Comparison of ENCODE assay signal across 8 cellular contexts in genomic region chr13:51451467-51452390, GRCh38.
DNase-seq lines count a peak whose midpoint lies in the region; ATAC-seq lines count a peak whose summit lies in the region.

No MANE protein-coding gene starts in this region.

- peaks cover 19% of the 10 kb centered on the region for H3K36me3 Mint-ChIP-seq in memory B cell

- peak overlapping the region; percentile 94 for H3K4me3 Mint-ChIP-seq in memory B cell

- no peaks in the 10 kb centered on the region for H3K27me3 Mint-ChIP-seq in memory B cell

- H3K9me3 Mint-ChIP-seq in memory B cell, result peaks cover 2% of the 10 kb centered on the region

- ATAC-seq in GM19043 (IDR thresholded peaks at IDR 0.05; ENCODE audit: low read depth, unreplicated experiment), result peak; percentile 33
- peak; percentile 29 for ATAC-seq in HG03378 (IDR thresholded peaks at IDR 0.05; ENCODE audit: unreplicated experiment)
- ATAC-seq in memory B cell (ENCODE audit: low read depth), result peak; percentile 30

- DNase-seq in AML-193 (lab: John Stamatoyannopoulos, UW) (peak; percentile 63 to 68), NCI-H774 (lab: John Stamatoyannopoulos, UW) (peak; percentile 11), memory B cell (ENCODE audit: low spot score in 2 of 2) (peak; percentile 73)
- DNase-seq in activated CD8-positive, alpha-beta memory T cell treated with anti-CD3 and anti-CD28 coated beads for 1 hour (ENCODE audit: extremely low read depth in 1 of 2, low read depth in 1 of 2), result peak; percentile 30 to 55
- peak; percentile 64 for DNase-seq in effector CD8-positive, alpha-beta T cell (lab: John Stamatoyannopoulos, UW)
- DNase-seq in stimulated activated CD8-positive, alpha-beta memory T cell treated with anti-CD3 and anti-CD28 coated beads, Interleukin-12 subunit alpha, Interleukin-12 subunit beta, amount 100 ng/mL, for 1 hour (ENCODE audit: low read depth), result peak; percentile 58

- H3K27ac Mint-ChIP-seq in memory B cell, result peak overlapping the region; percentile 93

- H3K4me1 Mint-ChIP-seq in memory B cell, result peaks cover 15% of the 10 kb centered on the region

Comparison
In these comparisons a context has a peak if more than half of its experiments do, and no peak if none do; other contexts are left out.
1. Peak in every context shown above with its lines: DNase-seq and ATAC-seq.
2. DNase-seq: peak in every context shown above with its lines; median percentile 73 in memory B cell; 66 in AML-193; 64 in effector CD8-positive, alpha-beta T cell; 58 in stimulated activated CD8-positive, alpha-beta memory T cell treated with anti-CD3 and anti-CD28 coated beads, Interleukin-12 subunit alpha, Interleukin-12 subunit beta, amount 100 ng/mL, for 1 hour; 42 in activated CD8-positive, alpha-beta memory T cell treated with anti-CD3 and anti-CD28 coated beads for 1 hour; 11 in NCI-H774.